ENCODE assay signal across 25 cellular contexts in the genomic region with DNA sequence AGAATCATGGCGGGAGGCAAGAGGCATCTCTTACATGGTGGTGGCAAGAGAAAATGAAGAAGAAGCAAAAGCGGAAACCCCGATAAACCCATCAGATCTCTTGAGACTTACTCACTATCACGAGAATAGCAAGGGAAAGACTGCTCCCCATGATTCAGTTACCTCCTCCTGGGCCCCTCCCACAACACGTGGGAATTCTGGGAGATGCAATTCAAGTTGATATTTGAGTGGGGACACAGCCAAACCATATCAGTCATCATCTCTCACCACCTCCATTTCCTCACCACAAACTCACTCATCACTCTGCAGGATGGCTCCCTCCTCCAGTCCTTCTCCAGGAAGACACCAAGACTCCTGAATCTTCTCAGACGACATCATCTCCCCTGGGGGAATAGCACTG. TPM values are rescaled to one million over a fixed set of nuclear protein-coding genes. Genes with fewer than 3 reads are reported as not detected.
DNase-seq lines count a peak whose midpoint lies in the region; ATAC-seq and TF ChIP-seq lines count a peak whose summit lies in the region.
"Had no signal": no experiment of that assay in that cellular context is flagged by ENCODE, and none has a peak within 500 bp of the region (broad histone marks: within the 10 kb centered on the region; RNA-seq: fewer than 3 reads in every experiment).

No MANE protein-coding gene starts in this region.

- peaks cover 8% of the 10 kb centered on the region for H3K27me3 Mint-ChIP-seq in neural crest cell (ENCODE audit: low read depth)
- H3K27me3 Mint-ChIP-seq in activated T-cell treated with anti-CD3 and anti-CD28 coated beads, Interleukin-2, amount 50 U/mL, for 4 hours (ENCODE audit: low read depth): peaks cover 5% of the 10 kb centered on the region

- H3K9ac ChIP-seq in mammary epithelial cell (ENCODE audit: insufficient read depth, low read length): no peak overlapping the region
- H3K9ac ChIP-seq: parathyroid adenoma had no signal

- H3K27me3 ChIP-seq in MG63: no peaks in the 10 kb centered on the region
- peaks cover 1% of the 10 kb centered on the region for H3K27me3 ChIP-seq in mammary epithelial cell (ENCODE audit: insufficient read depth, low read length)
- H3K27me3 ChIP-seq in upper lobe of right lung: no peaks in the 10 kb centered on the region
- no peaks in the 10 kb centered on the region for H3K27me3 ChIP-seq in H7 (ENCODE audit: control insufficient read depth, insufficient read depth, low read length)
- H3K27me3 ChIP-seq: right atrium auricular region had no signal

- no peak overlapping the region for H3K4me3 ChIP-seq in MG63
- H3K4me3 ChIP-seq in mammary epithelial cell (replicated peaks in 1 of 3; ENCODE audit: insufficient read depth in 1 of 3, low read depth in 2 of 3, low read length in 3 of 3): no peak overlapping the region
- H3K4me3 ChIP-seq in upper lobe of right lung: no peak overlapping the region
- H3K4me3 ChIP-seq in H7 (ENCODE audit: insufficient read depth, low read depth, low read length): no peak overlapping the region
- H3K4me3 ChIP-seq: right atrium auricular region, thoracic aorta had no signal

- H3K4me2 ChIP-seq in mammary epithelial cell (ENCODE audit: insufficient read depth, low read depth, low read length): no peak overlapping the region

- intact Hi-C loops in mammary epithelial cell (cut with micrococcal nuclease): no loop called here
- intact Hi-C loops in upper lobe of right lung (cut with DNase I): no loop called here

- H3K27ac ChIP-seq in mammary epithelial cell (ENCODE audit: insufficient read depth, low read depth, low read length) (no peak overlapping the region), upper lobe of right lung (no peak overlapping the region)
- H3K27ac ChIP-seq: parathyroid adenoma, right atrium auricular region, thoracic aorta, VCaP had no signal

- TF ChIP-seq CTCF in mammary epithelial cell (conservative IDR thresholded peaks at IDR 0.05 in 1 of 2, IDR thresholded peaks at IDR 0.05 in 1 of 2; ENCODE audit: extremely low read depth in 1 of 2, insufficient read depth in 1 of 2, low read depth in 1 of 2, low read length in 2 of 2) (no peak), neural crest cell (conservative IDR thresholded peaks at IDR 0.05) (no peak), upper lobe of right lung (IDR thresholded peaks at IDR 0.05) (no peak)

- H3K36me3 ChIP-seq in MG63 (no peaks in the 10 kb centered on the region), mammary epithelial cell (ENCODE audit: insufficient read depth, low read length) (no peaks in the 10 kb centered on the region), upper lobe of right lung (no peaks in the 10 kb centered on the region), H7 (replicated peaks; ENCODE audit: control insufficient read depth, insufficient read depth, low read length) (no peaks in the 10 kb centered on the region)
- H3K36me3 ChIP-seq: right atrium auricular region, thoracic aorta had no signal

- BruUV-seq in mammary epithelial cell (replicated peaks; lab: Mats Ljungman, UMichigan): no TSS peak

- H3K79me2 ChIP-seq in mammary epithelial cell (ENCODE audit: insufficient read depth, low read length): no peaks in the 10 kb centered on the region
- H3K79me2 ChIP-seq: parathyroid adenoma had no signal

- H4K20me1 ChIP-seq in mammary epithelial cell (ENCODE audit: insufficient read depth, low read length): no peaks in the 10 kb centered on the region

- 71% methylated on average over 6 of the region's 6 CpGs for WGBS in mammary epithelial cell (ENCODE audit: low coverage, missing lambda C conversion rate)

- no peak overlapping the region for H3K4me3 Mint-ChIP-seq in neural crest cell
- no peak overlapping the region for H3K4me3 Mint-ChIP-seq in activated T-cell treated with anti-CD3 and anti-CD28 coated beads, Interleukin-2, amount 50 U/mL, for 4 hours
- H3K4me3 Mint-ChIP-seq: activated CD4-positive, alpha-beta T cell treated with anti-CD3 and anti-CD28 coated beads, Interleukin-2, amount 10 ng/mL, durations not matched to agents 24 days and 14 days; CD14-positive monocyte; nephron had no signal

- CTCF ChIA-PET in mammary epithelial cell (lab: Charles Lee; ENCODE audit: low non-redundant PET): no interaction called here

- in situ Hi-C loops in mammary epithelial cell (cut with MboI; ENCODE audit: low sequenced_read_pairs in 2 of 2): no loop called here

- H3K4me1 ChIP-seq in mammary epithelial cell (ENCODE audit: insufficient read depth, low read length) (no peaks in the 10 kb centered on the region), upper lobe of right lung (no peaks in the 10 kb centered on the region)
- H3K4me1 ChIP-seq: parathyroid adenoma, right atrium auricular region had no signal

- peaks cover 15% of the 10 kb centered on the region for H3K9me3 Mint-ChIP-seq in neural crest cell
- peaks cover 10% of the 10 kb centered on the region for H3K9me3 Mint-ChIP-seq in activated T-cell treated with anti-CD3 and anti-CD28 coated beads, Interleukin-2, amount 50 U/mL, for 4 hours

- peak; percentile 29 for DNase-seq in ELR (ENCODE audit: low read depth)
- peak; percentile 22 for DNase-seq in MG63
- DNase-seq in mammary epithelial cell: peak; percentile 34
- DNase-seq in neural crest cell (ENCODE audit: low read depth, low spot score): no peak
- DNase-seq in upper lobe of right lung: no peak
- no peak for DNase-seq in activated T-cell treated with anti-CD3 and anti-CD28 coated beads, Interleukin-2, amount 50 U/mL, for 4 hours
- no peak for DNase-seq in H7
- DNase-seq: activated CD4-positive, alpha-beta T cell treated with anti-CD3 and anti-CD28 coated beads, Interleukin-2, amount 10 ng/mL, durations not matched to agents 24 days and 14 days; aorta; cerebellar nuclear complex; foreskin melanocyte; NCI-H1105; NCI-H2029; NCI-H2227 treated with DMSO at 0.1 percent for 48 hours; NCI-H774; stimulated activated CD4-positive, alpha-beta T cell treated with anti-CD3 and anti-CD28 coated beads, Interleukin-12 subunit alpha, Interleukin-12 subunit beta, amount 100 ng/mL, for 4 hours; stimulated activated CD4-positive, alpha-beta T cell treated with anti-CD3 and anti-CD28 coated beads, Interleukin-4, amount 100 ng/mL, for 4 hours; stimulated activated naive CD4-positive, alpha-beta T cell had no signal

- dilution Hi-C loops in mammary epithelial cell (cut with HindIII; ENCODE audit: low sequenced_read_pairs): no loop called here

- H3K9me3 ChIP-seq in MG63 (no peaks in the 10 kb centered on the region), mammary epithelial cell (replicated peaks; ENCODE audit: insufficient read depth, low read length) (no peaks in the 10 kb centered on the region), upper lobe of right lung (peaks cover 5% of the 10 kb centered on the region)

- ATAC-seq in upper lobe of right lung: no peak
- no peak for ATAC-seq in activated T-cell treated with anti-CD3 and anti-CD28 coated beads, Interleukin-2, amount 50 U/mL, for 4 hours
- ATAC-seq: activated naive CD4-positive, alpha-beta T cell treated with anti-CD3 and anti-CD28 coated beads, Interleukin-2, amount 50 U/mL, for 72 hours had no signal

- no peaks in the 10 kb centered on the region for H3K4me1 Mint-ChIP-seq in neural crest cell
- H3K4me1 Mint-ChIP-seq in activated T-cell treated with anti-CD3 and anti-CD28 coated beads, Interleukin-2, amount 50 U/mL, for 4 hours (ENCODE audit: low read depth): no peaks in the 10 kb centered on the region
- H3K4me1 Mint-ChIP-seq: nephron had no signal

- peaks cover 6% of the 10 kb centered on the region for H3K36me3 Mint-ChIP-seq in neural crest cell (ENCODE audit: low read depth)
- no peaks in the 10 kb centered on the region for H3K36me3 Mint-ChIP-seq in activated T-cell treated with anti-CD3 and anti-CD28 coated beads, Interleukin-2, amount 50 U/mL, for 4 hours (ENCODE audit: insufficient read depth)
- H3K36me3 Mint-ChIP-seq: CD14-positive monocyte had no signal

- H3K27ac Mint-ChIP-seq in neural crest cell (ENCODE audit: unreplicated experiment): peak overlapping the region; percentile 9
- H3K27ac Mint-ChIP-seq: activated CD4-positive, alpha-beta T cell treated with anti-CD3 and anti-CD28 coated beads, Interleukin-2, amount 10 ng/mL, durations not matched to agents 24 days and 14 days; activated naive CD4-positive, alpha-beta T cell treated with anti-CD3 and anti-CD28 coated beads, Interleukin-2, amount 50 U/mL, for 72 hours; nephron had no signal

- no peak overlapping the region for H2AFZ ChIP-seq in mammary epithelial cell (ENCODE audit: low read depth, low read length)
- H2AFZ ChIP-seq: parathyroid adenoma had no signal

RNA-seq across cellular contexts. Expression of a gene that starts 25.8 kb away (rescaled TPM):
- 0.40 and 1.5 TPM in 2 replicates for total RNA-seq in MG63 (2014; rRNA removed; shearing (Covaris generic); ENCODE audit: low replicate concordance)
- total RNA-seq in mammary epithelial cell: not detected
- polyA plus RNA-seq in mammary epithelial cell: 0.08 TPM
- polyA minus RNA-seq in mammary epithelial cell: not detected
- total RNA-seq in neural crest cell: 5.6 and 6.2 TPM in 2 replicates
- total RNA-seq in upper lobe of right lung: 12.3 TPM
- total RNA-seq in activated T-cell treated with anti-CD3 and anti-CD28 coated beads, Interleukin-2, amount 50 U/mL, for 4 hours: 1 to 10 TPM; 4.1 to 6.0 (median 5.8) TPM
- total RNA-seq in H7 (2014; rRNA removed; shearing (Covaris generic)): 5.1 and 7.9 TPM in 2 replicates

Comparison
In these comparisons a context has a peak if more than half of its experiments do, and no peak if none do; other contexts are left out.
1. DNase-seq: peak in ELR (single experiment), MG63 (single experiment) and mammary epithelial cell (single experiment); none in neural crest cell (single experiment), upper lobe of right lung (single experiment), activated T-cell treated with anti-CD3 and anti-CD28 coated beads, Interleukin-2, amount 50 U/mL, for 4 hours (single experiment) and H7 (single experiment).